ENCODE assay signal across 8 cellular contexts in the genomic region with DNA sequence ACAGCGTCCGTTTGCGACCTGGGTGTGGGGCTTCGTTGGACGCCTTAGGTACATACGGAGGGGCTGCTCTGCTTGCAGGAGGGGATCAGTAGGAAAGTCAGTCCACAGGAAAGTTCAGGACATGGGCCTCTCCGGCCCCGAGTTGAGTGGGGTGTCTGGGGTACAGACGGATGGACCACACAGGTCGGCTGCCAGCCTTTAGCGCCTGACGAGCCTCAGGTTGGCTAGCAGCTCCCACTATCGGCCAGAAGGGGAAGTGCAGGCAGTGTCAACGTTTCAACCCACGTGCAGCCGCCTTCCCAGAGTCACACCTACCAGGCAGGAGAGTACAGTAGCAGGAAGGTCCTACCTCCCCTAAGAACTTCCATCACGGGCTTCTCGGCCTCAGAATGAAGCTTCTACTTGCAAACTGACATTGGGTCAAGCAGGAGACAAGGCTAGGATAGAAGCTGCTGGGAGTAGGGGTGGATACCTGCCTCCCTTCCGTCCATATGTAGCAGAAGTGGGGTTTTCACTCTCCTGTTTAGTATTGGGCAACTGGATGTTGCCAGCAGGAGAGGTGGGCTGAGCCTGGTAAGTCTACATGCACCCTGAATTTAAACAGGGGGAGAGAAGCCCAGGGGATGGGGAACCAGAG. TPM values are rescaled to one million over a fixed set of nuclear protein-coding genes. Genes with fewer than 3 reads are reported as not detected.
DNase-seq lines count a peak whose midpoint lies in the region; ATAC-seq and TF ChIP-seq lines count a peak whose summit lies in the region.

No MANE protein-coding gene starts in this region.

- H3K9me3 Mint-ChIP-seq in T-helper 2 cell treated with Interferon-gamma antibody and Interleukin-4, amounts not matched to agents 5 μg/mL and 100 μg/mL, for 36 hours = no peaks in the 10 kb centered on the region

- peaks cover 7% of the 10 kb centered on the region for H3K4me1 Mint-ChIP-seq in T-helper 2 cell treated with Interferon-gamma antibody and Interleukin-4, amounts not matched to agents 5 μg/mL and 100 μg/mL, for 36 hours (ENCODE audit: low read depth)

- no peak overlapping the region for H3K4me3 ChIP-seq in MG63
- H3K4me3 ChIP-seq in astrocyte of the spinal cord (ENCODE audit: low read depth, low read length) = no peak overlapping the region
- peak overlapping the region; percentile 39; the same call in 1 of the 2 replicates for H3K4me3 ChIP-seq in iPS-18c (ENCODE audit: insufficient read depth, low read depth, low read length)

- no peaks in the 10 kb centered on the region for H3K36me3 ChIP-seq in MG63

- peak; percentile 99 for TF ChIP-seq CTCF in astrocyte of the spinal cord (IDR thresholded peaks at IDR 0.05; ENCODE audit: low read depth, low read length)

- peak; percentile 74 for ATAC-seq in GM21717 (IDR thresholded peaks at IDR 0.05; ENCODE audit: unreplicated experiment)

- no peak overlapping the region for H3K27ac Mint-ChIP-seq in T-helper 2 cell treated with Interferon-gamma antibody and Interleukin-4, amounts not matched to agents 5 μg/mL and 100 μg/mL, for 36 hours

- in situ Hi-C loops in astrocyte of the spinal cord (cut with HindIII; ENCODE audit: low sequenced_read_pairs) = no loop called here

- peak; percentile 69 for DNase-seq in Daoy (ENCODE audit: low read depth)
- peak; percentile 36 for DNase-seq in MG63
- DNase-seq in T-helper 2 cell treated with Interferon-gamma antibody and Interleukin-4, amounts not matched to agents 5 μg/mL and 100 μg/mL, for 36 hours (ENCODE audit: low spot score) = peak; percentile 62
- peak; percentile 50 for DNase-seq in astrocyte of the spinal cord (ENCODE audit: low read depth, low spot score)
- DNase-seq in stimulated activated CD4-positive, alpha-beta T cell treated with anti-CD3 and anti-CD28 coated beads, Interleukin-15, amount 100 ng/mL, for 1 hour (ENCODE audit: low read depth in 1 of 2, low spot score in 1 of 2) = peak; percentile 28 to 51
- no peak for DNase-seq in epidermal melanocyte (ENCODE audit: insufficient read length, low spot score)

- H3K9me3 ChIP-seq in MG63 = no peaks in the 10 kb centered on the region
- H3K9me3 ChIP-seq in iPS-18c (ENCODE audit: control insufficient read depth, insufficient read depth, low read length) = no peaks in the 10 kb centered on the region

- no peaks in the 10 kb centered on the region for H3K36me3 Mint-ChIP-seq in T-helper 2 cell treated with Interferon-gamma antibody and Interleukin-4, amounts not matched to agents 5 μg/mL and 100 μg/mL, for 36 hours (ENCODE audit: low read depth)

- H3K4me3 Mint-ChIP-seq in T-helper 2 cell treated with Interferon-gamma antibody and Interleukin-4, amounts not matched to agents 5 μg/mL and 100 μg/mL, for 36 hours = no peak overlapping the region

- H3K27me3 ChIP-seq in MG63 = peaks cover 3% of the 10 kb centered on the region; the same call in 1 of the 2 replicates

- H3K27me3 Mint-ChIP-seq in T-helper 2 cell treated with Interferon-gamma antibody and Interleukin-4, amounts not matched to agents 5 μg/mL and 100 μg/mL, for 36 hours (ENCODE audit: low read depth) = peaks cover 20% of the 10 kb centered on the region

RNA-seq across cellular contexts. Expression of gene SCN5A, which starts 1.8 kb away (rescaled TPM):
- total RNA-seq in Daoy (2014; rRNA removed; shearing (Covaris generic)) = 0.17 and 0.45 TPM in 2 replicates
- total RNA-seq in MG63 (2014; rRNA removed; shearing (Covaris generic); ENCODE audit: low replicate concordance) = not detected in 2 replicates
